13 cellular contexts compared by ENCODE assay signal in genomic region chr6:144314003-144314485, GRCh38. TPM values are rescaled to one million over a fixed set of nuclear protein-coding genes. Genes with fewer than 3 reads are reported as not detected.
DNase-seq lines count a peak whose midpoint lies in the region; ATAC-seq, FAIRE-seq and TF ChIP-seq lines count a peak whose summit lies in the region.
"Had no signal": no experiment of that assay in that cellular context is flagged by ENCODE, and none has a peak within 500 bp of the region (broad histone marks: within the 10 kb centered on the region; RNA-seq: fewer than 3 reads in every experiment).

No MANE protein-coding gene starts in this region.

- peak; percentile 91 for DNase-seq in NCI-H1105 treated with DMSO at 0.1 percent for 48 hours (lab: John Stamatoyannopoulos, UW)
- DNase-seq in DMS153 (lab: John Stamatoyannopoulos, UW): no peak
- DNase-seq in GM03348 (ENCODE audit: low spot score): no peak
- DNase-seq in effector memory CD4-positive, alpha-beta T cell: no peak
- DNase-seq: activated naive CD4-positive, alpha-beta T cell treated with anti-CD3 and anti-CD28 coated beads for 36 hours; KBM-7; NCI-H774 had no signal

- no peak overlapping the region for H3K9ac ChIP-seq in liver (ENCODE audit: low read depth in 1 of 2, low read length in 2 of 2)
- no peak overlapping the region for H3K9ac ChIP-seq in stomach smooth muscle (ENCODE audit: low read length in 2 of 2)

- TF ChIP-seq RAD21 in liver (IDR thresholded peaks at IDR 0.05): peak; percentile 11 to 21

- H3K36me3 ChIP-seq in liver (ENCODE audit: control insufficient read depth in 4 of 4, insufficient read depth in 3 of 4, low read depth in 1 of 4, low read length in 3 of 4) (peaks cover 0 to under 1% (median 0%) of the 10 kb centered on the region in 4 donors), stomach smooth muscle (ENCODE audit: control insufficient read depth in 2 of 2, insufficient read depth in 2 of 2, low read length in 2 of 2) (peaks cover 2% of the 10 kb centered on the region in 2 donors)
- H3K36me3 ChIP-seq in effector memory CD4-positive, alpha-beta T cell (ENCODE audit: control insufficient read depth, insufficient read depth, low read length): no peaks in the 10 kb centered on the region

- no peaks in the 10 kb centered on the region for H3K9me3 ChIP-seq in liver (ENCODE audit: control insufficient read depth in 4 of 4, low read length in 3 of 4)
- no peaks in the 10 kb centered on the region for H3K9me3 ChIP-seq in stomach smooth muscle (ENCODE audit: control insufficient read depth in 2 of 2, low read length in 2 of 2)
- H3K9me3 ChIP-seq in effector memory CD4-positive, alpha-beta T cell (ENCODE audit: control insufficient read depth, low read length): no peaks in the 10 kb centered on the region

- no peak for TF ChIP-seq CTCF in liver (IDR thresholded peaks at IDR 0.05; ENCODE audit: low read depth, low read length, missing input control)

- FAIRE-seq in endometrium (lab: Jason Lieb, UNC): peak; percentile 92
- FAIRE-seq: TTC549 had no signal

- H3K27me3 ChIP-seq in liver (ENCODE audit: control insufficient read depth in 4 of 4, insufficient read depth in 4 of 4, low read length in 3 of 4): no peaks in the 10 kb centered on the region
- no peaks in the 10 kb centered on the region for H3K27me3 ChIP-seq in stomach smooth muscle (ENCODE audit: control insufficient read depth in 1 of 2, insufficient read depth in 2 of 2, low read length in 2 of 2)
- H3K27me3 ChIP-seq in effector memory CD4-positive, alpha-beta T cell (replicated peaks; ENCODE audit: control insufficient read depth, insufficient read depth, low read length, poor library complexity, severe bottlenecking): no peaks in the 10 kb centered on the region

- WGBS in liver: 55% methylated on average over 5 of the region's 5 CpGs

- H3K27ac ChIP-seq in liver (ENCODE audit: low read depth in 1 of 2, low read length in 2 of 2) (peak overlapping the region in 1 of 2 donors; percentile 22), stomach smooth muscle (ENCODE audit: low read length) (peak overlapping the region; percentile 53)
- no peak overlapping the region for H3K27ac ChIP-seq in effector memory CD4-positive, alpha-beta T cell (ENCODE audit: insufficient read depth, low read length, poor library complexity, severe bottlenecking)

- no peak overlapping the region for H3K4me3 ChIP-seq in liver (ENCODE audit: low read depth in 1 of 3, low read length in 3 of 3)
- no peak overlapping the region for H3K4me3 ChIP-seq in stomach smooth muscle (ENCODE audit: low read length in 2 of 2)
- no peak overlapping the region for H3K4me3 ChIP-seq in effector memory CD4-positive, alpha-beta T cell (ENCODE audit: insufficient read depth, low read depth, low read length, poor library complexity, severe bottlenecking)

- no peak for ATAC-seq in GM18858 (IDR thresholded peaks at IDR 0.05; ENCODE audit: unreplicated experiment)
- ATAC-seq: stimulated activated effector memory CD8-positive, alpha-beta T cell treated with anti-CD3 and anti-CD28 coated beads, Interleukin-12 subunit alpha, Interleukin-12 subunit beta, amount 100 ng/mL, for 72 hours had no signal

- H3K4me1 ChIP-seq in liver (ENCODE audit: control insufficient read depth in 4 of 4, insufficient read depth in 4 of 4, low read length in 3 of 4): peaks cover 9 to 24% (median 17%) of the 10 kb centered on the region in 4 donors
- peaks cover 26% of the 10 kb centered on the region for H3K4me1 ChIP-seq in stomach smooth muscle (ENCODE audit: control insufficient read depth, insufficient read depth, low read length)
- no peaks in the 10 kb centered on the region for H3K4me1 ChIP-seq in effector memory CD4-positive, alpha-beta T cell (ENCODE audit: control insufficient read depth, insufficient read depth, low read length, poor library complexity, severe bottlenecking)

TF ChIP-seq in liver, 16 proteins besides CTCF, POLR2A, EP300 and RAD21:
- TF ChIP-seq, protein P1, sequence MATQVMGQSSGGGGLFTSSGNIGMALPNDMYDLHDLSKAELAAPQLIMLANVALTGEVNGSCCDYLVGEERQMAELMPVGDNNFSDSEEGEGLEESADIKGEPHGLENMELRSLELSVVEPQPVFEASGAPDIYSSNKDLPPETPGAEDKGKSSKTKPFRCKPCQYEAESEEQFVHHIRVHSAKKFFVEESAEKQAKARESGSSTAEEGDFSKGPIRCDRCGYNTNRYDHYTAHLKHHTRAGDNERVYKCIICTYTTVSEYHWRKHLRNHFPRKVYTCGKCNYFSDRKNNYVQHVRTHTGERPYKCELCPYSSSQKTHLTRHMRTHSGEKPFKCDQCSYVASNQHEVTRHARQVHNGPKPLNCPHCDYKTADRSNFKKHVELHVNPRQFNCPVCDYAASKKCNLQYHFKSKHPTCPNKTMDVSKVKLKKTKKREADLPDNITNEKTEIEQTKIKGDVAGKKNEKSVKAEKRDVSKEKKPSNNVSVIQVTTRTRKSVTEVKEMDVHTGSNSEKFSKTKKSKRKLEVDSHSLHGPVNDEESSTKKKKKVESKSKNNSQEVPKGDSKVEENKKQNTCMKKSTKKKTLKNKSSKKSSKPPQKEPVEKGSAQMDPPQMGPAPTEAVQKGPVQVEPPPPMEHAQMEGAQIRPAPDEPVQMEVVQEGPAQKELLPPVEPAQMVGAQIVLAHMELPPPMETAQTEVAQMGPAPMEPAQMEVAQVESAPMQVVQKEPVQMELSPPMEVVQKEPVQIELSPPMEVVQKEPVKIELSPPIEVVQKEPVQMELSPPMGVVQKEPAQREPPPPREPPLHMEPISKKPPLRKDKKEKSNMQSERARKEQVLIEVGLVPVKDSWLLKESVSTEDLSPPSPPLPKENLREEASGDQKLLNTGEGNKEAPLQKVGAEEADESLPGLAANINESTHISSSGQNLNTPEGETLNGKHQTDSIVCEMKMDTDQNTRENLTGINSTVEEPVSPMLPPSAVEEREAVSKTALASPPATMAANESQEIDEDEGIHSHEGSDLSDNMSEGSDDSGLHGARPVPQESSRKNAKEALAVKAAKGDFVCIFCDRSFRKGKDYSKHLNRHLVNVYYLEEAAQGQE (IDR thresholded peaks at IDR 0.05): no peak
- TF ChIP-seq JUND (IDR thresholded peaks at IDR 0.05): no peak
- TF ChIP-seq, protein P2, sequence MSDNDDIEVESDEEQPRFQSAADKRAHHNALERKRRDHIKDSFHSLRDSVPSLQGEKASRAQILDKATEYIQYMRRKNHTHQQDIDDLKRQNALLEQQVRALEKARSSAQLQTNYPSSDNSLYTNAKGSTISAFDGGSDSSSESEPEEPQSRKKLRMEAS (IDR thresholded peaks at IDR 0.05): no peak
- no peak for TF ChIP-seq YY1 (IDR thresholded peaks at IDR 0.05)
- no peak for TF ChIP-seq EGR1 (IDR thresholded peaks at IDR 0.05; ENCODE audit: low read depth in 2 of 2)
- TF ChIP-seq HNF4G (IDR thresholded peaks at IDR 0.05): no peak
- TF ChIP-seq FOXA1 (IDR thresholded peaks at IDR 0.05): no peak
- peak; percentile 26 to 31 for TF ChIP-seq RXRA (IDR thresholded peaks at IDR 0.05)
- TF ChIP-seq NR2F2 (IDR thresholded peaks at IDR 0.05): peak; percentile 94
- TF ChIP-seq TAF1 (conservative IDR thresholded peaks at IDR 0.05): no peak
- TF ChIP-seq HNF4A (conservative IDR thresholded peaks at IDR 0.05): no peak
TF ChIP-seq in liver: peak in this region for 2.

RNA-seq across cellular contexts. Expression of gene UTRN, which starts 28.9 kb away (rescaled TPM):
- total RNA-seq in liver: 10 to 100 TPM; 80.5 to 83.7 TPM
- 10 to 100 TPM in 1 of 2 donors, 1 to 10 TPM in 1; 6.9 to 14.6 TPM for polyA plus RNA-seq in liver
